8 cellular contexts compared by ENCODE assay signal in genomic region chr12:132710422-132711168, GRCh38. TPM values are rescaled to one million over a fixed set of nuclear protein-coding genes. Genes with fewer than 3 reads are reported as not detected.
DNase-seq lines count a peak whose midpoint lies in the region; ATAC-seq and TF ChIP-seq lines count a peak whose summit lies in the region.

Gene PGAM5, plus strand, starts transcription at chr12:132710842. Its CDS starts 35 bp downstream, at chr12:132710877.

- peaks cover 52% of the 10 kb centered on the region for H3K36me3 ChIP-seq in WERI-Rb-1
- peaks cover 5% of the 10 kb centered on the region for H3K36me3 ChIP-seq in mammary epithelial cell (ENCODE audit: insufficient read depth, low read length)

- CTCF ChIA-PET in AG04450 (lab: Charles Lee) = no interaction called here
- CTCF ChIA-PET in mammary epithelial cell (lab: Charles Lee; ENCODE audit: low non-redundant PET) = no interaction called here

- DNase-seq in AG04450 (ENCODE audit: low read depth, low spot score) = peak; percentile 16
- DNase-seq in NCI-H2196 treated with DMSO at 0.1 percent for 48 hours (lab: John Stamatoyannopoulos, UW; ENCODE audit: unreplicated experiment) = peak; percentile 82
- peak; percentile 84 for DNase-seq in WERI-Rb-1
- DNase-seq in mammary epithelial cell = peak; percentile 91
- DNase-seq in immature natural killer cell = peak; percentile 88 to 92 (median 91)
- DNase-seq in smooth muscle cell of the brain vasculature (ENCODE audit: low read depth, low spot score) = peak; percentile 23

- no peak for TF ChIP-seq CTCF in AG04450 (IDR thresholded peaks at IDR 0.05; ENCODE audit: low read depth, low read length)
- TF ChIP-seq CTCF in WERI-Rb-1 (IDR thresholded peaks at IDR 0.05; ENCODE audit: low read depth, low read length) = no peak
- TF ChIP-seq CTCF in mammary epithelial cell (conservative IDR thresholded peaks at IDR 0.05 in 1 of 2, IDR thresholded peaks at IDR 0.05 in 1 of 2; ENCODE audit: extremely low read depth in 1 of 2, insufficient read depth in 1 of 2, low read depth in 1 of 2, low read length in 2 of 2) = no peak

- H3K27ac Mint-ChIP-seq in immature natural killer cell = peak within 1 kb of the TSS; percentile 89 to 97 (median 91)

- H3K36me3 Mint-ChIP-seq in immature natural killer cell = peaks cover 0 to 3% (median 0%) of the 10 kb centered on the region in 3 donors

- H3K27ac ChIP-seq in AG04450 (ENCODE audit: low read depth, low read length) (peak within 1 kb of the TSS; percentile 21), WERI-Rb-1 (peak within 1 kb of the TSS; percentile 80), mammary epithelial cell (ENCODE audit: insufficient read depth, low read depth, low read length) (peak within 1 kb of the TSS; percentile 54)

- in situ Hi-C loops in mammary epithelial cell (cut with MboI; ENCODE audit: low sequenced_read_pairs in 2 of 2) = no loop called here

- peak within 1 kb of the TSS; percentile 91 for H2AFZ ChIP-seq in mammary epithelial cell (ENCODE audit: low read depth, low read length)

- POLR2A ChIA-PET in AG04450 (lab: Yijun Ruan, JAX) = interaction anchor here (0.6 to 1.0 kb wide), 2 partner anchors 27 to 110 kb away, joined by 4 read pairs; no protein-coding TSS in a partner anchor

- peak within 1 kb of the TSS; percentile 72 for H3K9ac ChIP-seq in mammary epithelial cell (ENCODE audit: insufficient read depth, low read length)

- H3K27me3 Mint-ChIP-seq in immature natural killer cell (ENCODE audit: low read depth in 3 of 3) = peaks cover 4 to 5% (median 4%) of the 10 kb centered on the region in 3 donors

- H3K4me1 Mint-ChIP-seq in immature natural killer cell = peaks cover 22 to 31% of the 10 kb centered on the region in 2 donors

- H3K4me3 ChIP-seq in AG04450 (ENCODE audit: low read depth, low read length) = peak within 1 kb of the TSS; percentile 82
- H3K4me3 ChIP-seq in WERI-Rb-1 (ENCODE audit: low read depth, low read length) = peak within 1 kb of the TSS; percentile 94
- peak within 1 kb of the TSS; percentile 79 to 94 (median 86) for H3K4me3 ChIP-seq in mammary epithelial cell (replicated peaks in 1 of 3; ENCODE audit: insufficient read depth in 1 of 3, low read depth in 2 of 3, low read length in 3 of 3)

- peak within 1 kb of the TSS; percentile 99 for H3K4me2 ChIP-seq in mammary epithelial cell (ENCODE audit: insufficient read depth, low read depth, low read length)

- H3K27me3 ChIP-seq in AG04450 (ENCODE audit: control insufficient read depth, insufficient read depth, low read length) = no peaks in the 10 kb centered on the region
- no peaks in the 10 kb centered on the region for H3K27me3 ChIP-seq in WERI-Rb-1 (ENCODE audit: insufficient read depth, low read depth, severe bottlenecking)
- no peaks in the 10 kb centered on the region for H3K27me3 ChIP-seq in mammary epithelial cell (ENCODE audit: insufficient read depth, low read length)

- intact Hi-C loops in mammary epithelial cell (cut with micrococcal nuclease) = loop anchor here (1.0 to 2.0 kb wide), 2 partner anchors 24 to 50 kb away; partner anchors contain the start of genes POLE and PXMP2

- peaks cover 9% of the 10 kb centered on the region for H3K4me1 ChIP-seq in mammary epithelial cell (ENCODE audit: insufficient read depth, low read length)

- no TSS peak for BruUV-seq in mammary epithelial cell (replicated peaks; lab: Mats Ljungman, UMichigan)

- no peaks in the 10 kb centered on the region for H4K20me1 ChIP-seq in mammary epithelial cell (ENCODE audit: insufficient read depth, low read length)

- H3K9me3 Mint-ChIP-seq in immature natural killer cell = peaks cover 0 to 12% (median 1%) of the 10 kb centered on the region in 6 donors

- H3K4me3 Mint-ChIP-seq in immature natural killer cell = peak within 1 kb of the TSS; percentile 87 to 94 (median 91)

- H3K9me3 ChIP-seq in AG04450 (ENCODE audit: control insufficient read depth, insufficient read depth, low read length) = no peaks in the 10 kb centered on the region; the same call in 1 of the 2 replicates
- H3K9me3 ChIP-seq in WERI-Rb-1 (ENCODE audit: severe bottlenecking) = no peaks in the 10 kb centered on the region
- no peaks in the 10 kb centered on the region for H3K9me3 ChIP-seq in mammary epithelial cell (replicated peaks; ENCODE audit: insufficient read depth, low read length)

- peak; percentile 86 for ATAC-seq in GM18907 (IDR thresholded peaks at IDR 0.05; ENCODE audit: unreplicated experiment)
- ATAC-seq in HG03135 (IDR thresholded peaks at IDR 0.05; ENCODE audit: unreplicated experiment) = peak; percentile 88

- dilution Hi-C loops in mammary epithelial cell (cut with HindIII; ENCODE audit: low sequenced_read_pairs) = loop anchor here (10.0 kb wide), 1 partner anchor 104 kb away; no protein-coding TSS in a partner anchor

- peaks cover 52% of the 10 kb centered on the region for H3K79me2 ChIP-seq in mammary epithelial cell (ENCODE audit: insufficient read depth, low read length)

- 0% methylated on average over 1 of the region's 100 CpGs for WGBS in mammary epithelial cell (ENCODE audit: low coverage, missing lambda C conversion rate)

RNA-seq across cellular contexts. Expression of gene PGAM5, which starts in this region (rescaled TPM):
- 8.9 and 15.1 TPM in 2 replicates for polyA plus RNA-seq in AG04450 (2011; rRNA removed)
- 31.7 and 48.7 TPM in 2 replicates for polyA minus RNA-seq in AG04450 (2011; rRNA and poly(A)+ RNA removed)
- 10 to 100 TPM; 51.2 to 56.4 TPM for total RNA-seq in mammary epithelial cell
- polyA plus RNA-seq in mammary epithelial cell = 40.5 TPM
- polyA minus RNA-seq in mammary epithelial cell = 71.0 TPM
- polyA plus RNA-seq in immature natural killer cell = 10 to 100 TPM; 12.1 to 19.6 (median 18.7) TPM

Comparison
In these comparisons a context has a peak if more than half of its experiments do, and no peak if none do; other contexts are left out.
1. Peak in every context shown above with its lines: DNase-seq, ATAC-seq, H3K4me3 ChIP-seq and H3K27ac ChIP-seq.
2. DNase-seq: peak in every context shown above with its lines; median percentile 91 in mammary epithelial cell; 91 in immature natural killer cell; 84 in WERI-Rb-1; 82 in NCI-H2196 treated with DMSO at 0.1 percent for 48 hours; 23 in smooth muscle cell of the brain vasculature; 16 in AG04450.
3. H3K27ac ChIP-seq: peak in every context shown above with its lines; median percentile 80 in WERI-Rb-1; 54 in mammary epithelial cell; 21 in AG04450.